28 cellular contexts compared by ENCODE assay signal in genomic region chr13:46582190-46582589, GRCh38.
"Had no signal": no experiment of that assay in that cellular context is flagged by ENCODE, and none has a peak within 500 bp of the region (broad histone marks: within the 10 kb centered on the region; RNA-seq: fewer than 3 reads in every experiment).

No MANE protein-coding gene starts in this region.

- H3K27me3 ChIP-seq: body of pancreas, esophagus squamous epithelium, heart left ventricle, hepatocyte had no signal

- H3K36me3 ChIP-seq: esophagus squamous epithelium, heart left ventricle had no signal

- ATAC-seq: activated CD4-positive, CD25-positive, alpha-beta regulatory T cell treated with anti-CD3 and anti-CD28 coated beads, Interleukin-2, amount 50 U/mL, for 24 hours; activated CD8-positive, alpha-beta memory T cell treated with anti-CD3 and anti-CD28 coated beads, Interleukin-2, amount 10 ng/mL, durations not matched to agents 7 days and 5 days; activated CD8-positive, alpha-beta T cell treated with anti-CD3 and anti-CD28 coated beads, Interleukin-2, amount 10 ng/mL, durations not matched to agents 7 days and 5 days; activated T-cell treated with anti-CD3 and anti-CD28 coated beads, Interleukin-2, amount 50 U/mL, for 72 hours; body of pancreas; heart left ventricle; T-helper 17 cell had no signal

- H3K27ac ChIP-seq: body of pancreas, epithelial cell of prostate, esophagus squamous epithelium, heart left ventricle had no signal

- H3K4me2 ChIP-seq: hepatocyte had no signal

- H3K4me3 ChIP-seq: body of pancreas, esophagus squamous epithelium, heart left ventricle, hepatocyte had no signal

- H3K9me3 ChIP-seq: body of pancreas, esophagus squamous epithelium, heart left ventricle had no signal

- DNase-seq: activated B cell treated with CpG ODN at 0.5 μM for 24 hours; activated CD4-positive, alpha-beta memory T cell treated with anti-CD3 and anti-CD28 coated beads for 36 hours; activated CD4-positive, alpha-beta T cell treated with anti-CD3 and anti-CD28 coated beads for 48 hours; activated CD8-positive, alpha-beta memory T cell treated with anti-CD3 and anti-CD28 coated beads, Interleukin-2, amount 10 ng/mL, durations not matched to agents 7 days and 5 days; activated CD8-positive, alpha-beta memory T cell treated with anti-CD3 and anti-CD28 coated beads, Interleukin-2, amount 50 U/mL, for 48 hours; activated CD8-positive, alpha-beta T cell treated with anti-CD3 and anti-CD28 coated beads, Interleukin-2, amount 10 ng/mL, durations not matched to agents 7 days and 5 days; activated gamma-delta T cell; activated naive CD4-positive, alpha-beta T cell; activated naive CD4-positive, alpha-beta T cell treated with anti-CD3 and anti-CD28 coated beads, Interleukin-2, amount 50 U/mL, for 16 hours; activated T-cell treated with anti-CD3 and anti-CD28 coated beads for 4 hours; activated T-cell treated with anti-CD3 and anti-CD28 coated beads, Interleukin-2, amount 50 U/mL, for 24 hours; activated T-cell treated with anti-CD3 and anti-CD28 coated beads, Interleukin-2, amount 50 U/mL, for 72 hours; amniotic stem cell; anterior cingulate cortex; body of pancreas; caudate nucleus; cortex of kidney; dermis blood vessel endothelial cell; effector CD8-positive, alpha-beta T cell; esophagus squamous epithelium; heart left ventricle; T-helper 1 cell; T-helper 17 cell; T1000; WERI-Rb-1 had no signal
